ENCODE assay signal across 7 cellular contexts in genomic region chr16:71542377-71542776, GRCh38.
A peak's percentile ranks its signal among the peaks of the same experiment; 100 is the strongest.
DNase-seq lines count a peak whose midpoint lies in the region; ATAC-seq and TF ChIP-seq lines count a peak whose summit lies in the region.

No MANE protein-coding gene starts in this region.

- DNase-seq in SHP77 (lab: John Stamatoyannopoulos, UW), result peak; percentile 18 to 31
- DNase-seq in activated T-helper 9 cell treated with anti-CD3 and anti-CD28 coated beads, Interleukin-2, amount 50 U/mL, for 16 hours (ENCODE audit: low read depth), result peak; percentile 16
- peak; percentile 88 for DNase-seq in iPS-NIHi7 (ENCODE audit: extremely low spot score)
- DNase-seq in stimulated activated CD8-positive, alpha-beta memory T cell treated with anti-CD3 and anti-CD28 coated beads, Interleukin-12 subunit alpha, Interleukin-12 subunit beta, amount 100 ng/mL, for 1 hour (ENCODE audit: low read depth), result peak; percentile 15
- DNase-seq in kidney glomerular epithelial cell (lab: John Stamatoyannopoulos, UW), result no peak

- peak; percentile 89 for TF ChIP-seq CTCF in GM12873 (IDR thresholded peaks at IDR 0.05; ENCODE audit: insufficient read depth, low read depth, low read length, missing control alignments)

- ATAC-seq in HG02852 (IDR thresholded peaks at IDR 0.05; ENCODE audit: unreplicated experiment), result peak; percentile 59
